ENCODE assay signal across 10 cellular contexts in genomic region chr1:164560504-164560903, GRCh38. TPM values are rescaled to one million over a fixed set of nuclear protein-coding genes. Genes with fewer than 3 reads are reported as not detected.
DNase-seq lines count a peak whose midpoint lies in the region; ATAC-seq and TF ChIP-seq lines count a peak whose summit lies in the region.
"Had no signal": no experiment of that assay in that cellular context is flagged by ENCODE, and none has a peak within 500 bp of the region (broad histone marks: within the 10 kb centered on the region; RNA-seq: fewer than 3 reads in every experiment).

No MANE protein-coding gene starts in this region.

- H3K36me3 Mint-ChIP-seq in activated CD8-positive, alpha-beta T cell treated with anti-CD3 and anti-CD28 coated beads for 36 hours (ENCODE audit: low read depth) = no peaks in the 10 kb centered on the region
- no peaks in the 10 kb centered on the region for H3K36me3 Mint-ChIP-seq in activated CD8-positive, alpha-beta T cell treated with anti-CD3 and anti-CD28 coated beads, Interleukin-2, amount 10 ng/mL, durations not matched to agents 7 days and 5 days (ENCODE audit: low read depth)

- no peaks in the 10 kb centered on the region for H3K9me3 Mint-ChIP-seq in activated CD8-positive, alpha-beta T cell treated with anti-CD3 and anti-CD28 coated beads for 36 hours
- H3K9me3 Mint-ChIP-seq in activated CD8-positive, alpha-beta T cell treated with anti-CD3 and anti-CD28 coated beads, Interleukin-2, amount 10 ng/mL, durations not matched to agents 7 days and 5 days (ENCODE audit: insufficient read depth) = no peaks in the 10 kb centered on the region

- H3K27ac ChIP-seq in colonic mucosa = peak overlapping the region; percentile 85
- peak overlapping the region; percentile 70 for H3K27ac ChIP-seq in mesodermal cell (ENCODE audit: low read depth, low read length, severe bottlenecking)
- no peak overlapping the region for H3K27ac ChIP-seq in thymus (ENCODE audit: low read depth)

- no peak overlapping the region for H3K27ac Mint-ChIP-seq in activated CD8-positive, alpha-beta T cell treated with anti-CD3 and anti-CD28 coated beads for 36 hours
- no peak overlapping the region for H3K27ac Mint-ChIP-seq in activated CD8-positive, alpha-beta T cell treated with anti-CD3 and anti-CD28 coated beads, Interleukin-2, amount 10 ng/mL, durations not matched to agents 7 days and 5 days

- no peak for ATAC-seq in activated CD8-positive, alpha-beta T cell treated with anti-CD3 and anti-CD28 coated beads for 36 hours
- no peak for ATAC-seq in activated CD8-positive, alpha-beta T cell treated with anti-CD3 and anti-CD28 coated beads, Interleukin-2, amount 10 ng/mL, durations not matched to agents 7 days and 5 days
- no peak for ATAC-seq in GM21717 (IDR thresholded peaks at IDR 0.05; ENCODE audit: unreplicated experiment)
- ATAC-seq: Panc1 had no signal

- CTCF ChIA-PET in activated CD8-positive, alpha-beta T cell treated with anti-CD3 and anti-CD28 coated beads for 36 hours (lab: Charles Lee) = no interaction called here
- CTCF ChIA-PET in activated CD8-positive, alpha-beta T cell treated with anti-CD3 and anti-CD28 coated beads, Interleukin-2, amount 10 ng/mL, durations not matched to agents 7 days and 5 days (lab: Charles Lee) = no interaction called here

- H3K27me3 ChIP-seq in colonic mucosa = no peaks in the 10 kb centered on the region
- peaks cover 19% of the 10 kb centered on the region for H3K27me3 ChIP-seq in thymus (ENCODE audit: control insufficient read depth, insufficient read depth)

- H3K4me1 ChIP-seq in colonic mucosa (no peaks in the 10 kb centered on the region), mesodermal cell (ENCODE audit: control insufficient read depth, insufficient read depth, low read length, poor library complexity, severe bottlenecking) (peaks cover 18% of the 10 kb centered on the region), thymus (ENCODE audit: control insufficient read depth, insufficient read depth, low read length) (no peaks in the 10 kb centered on the region)

- peak overlapping the region; percentile 66 for H3K4me3 ChIP-seq in colonic mucosa
- H3K4me3 ChIP-seq in mesodermal cell (ENCODE audit: extremely low read depth, insufficient read depth, low read length, poor library complexity, severe bottlenecking) = peak overlapping the region; percentile 76
- peak overlapping the region; percentile 45 for H3K4me3 ChIP-seq in thymus (ENCODE audit: low read length)

- intact Hi-C loops in activated CD8-positive, alpha-beta T cell treated with anti-CD3 and anti-CD28 coated beads for 36 hours (cut with micrococcal nuclease) = no loop called here
- intact Hi-C loops in colonic mucosa (cut with DNase I) = no loop called here

- POLR2A ChIA-PET in activated CD8-positive, alpha-beta T cell treated with anti-CD3 and anti-CD28 coated beads for 36 hours (lab: Charles Lee) = no interaction called here
- POLR2A ChIA-PET in activated CD8-positive, alpha-beta T cell treated with anti-CD3 and anti-CD28 coated beads, Interleukin-2, amount 10 ng/mL, durations not matched to agents 7 days and 5 days (lab: Charles Lee) = no interaction called here

- H3K9ac ChIP-seq in colonic mucosa (ENCODE audit: low read depth in 2 of 2, low read length in 2 of 2) = peak overlapping the region; percentile 48 to 76

- TF ChIP-seq CTCF in activated CD8-positive, alpha-beta T cell treated with anti-CD3 and anti-CD28 coated beads for 36 hours (IDR thresholded peaks at IDR 0.05) = no peak
- no peak for TF ChIP-seq CTCF in colonic mucosa (IDR thresholded peaks at IDR 0.05)

- no peaks in the 10 kb centered on the region for H3K36me3 ChIP-seq in colonic mucosa
- H3K36me3 ChIP-seq in mesodermal cell (ENCODE audit: control insufficient read depth, insufficient read depth, low read length) = peaks cover 2% of the 10 kb centered on the region
- H3K36me3 ChIP-seq in thymus (ENCODE audit: control insufficient read depth, insufficient read depth) = no peaks in the 10 kb centered on the region

- H3K27me3 Mint-ChIP-seq in activated CD8-positive, alpha-beta T cell treated with anti-CD3 and anti-CD28 coated beads for 36 hours = peaks cover 30% of the 10 kb centered on the region
- H3K27me3 Mint-ChIP-seq in activated CD8-positive, alpha-beta T cell treated with anti-CD3 and anti-CD28 coated beads, Interleukin-2, amount 10 ng/mL, durations not matched to agents 7 days and 5 days (ENCODE audit: low read depth) = peaks cover 24% of the 10 kb centered on the region

- H3K4me1 Mint-ChIP-seq in activated CD8-positive, alpha-beta T cell treated with anti-CD3 and anti-CD28 coated beads for 36 hours (ENCODE audit: low read depth) = peaks cover 10% of the 10 kb centered on the region
- H3K4me1 Mint-ChIP-seq in activated CD8-positive, alpha-beta T cell treated with anti-CD3 and anti-CD28 coated beads, Interleukin-2, amount 10 ng/mL, durations not matched to agents 7 days and 5 days (ENCODE audit: low read depth) = peaks cover 4% of the 10 kb centered on the region

- WGBS in mesodermal cell (ENCODE audit: insufficient coverage in 2 of 2), 2 experiments = 0% methylated on average over 1 to 3 of the region's 3 CpGs
- WGBS in thymus = 10% methylated on average over 3 of the region's 3 CpGs

- peak overlapping the region; percentile 17 for H3K4me3 Mint-ChIP-seq in activated CD8-positive, alpha-beta T cell treated with anti-CD3 and anti-CD28 coated beads for 36 hours
- no peak overlapping the region for H3K4me3 Mint-ChIP-seq in activated CD8-positive, alpha-beta T cell treated with anti-CD3 and anti-CD28 coated beads, Interleukin-2, amount 10 ng/mL, durations not matched to agents 7 days and 5 days

- DNase-seq in activated CD8-positive, alpha-beta T cell treated with anti-CD3 and anti-CD28 coated beads for 36 hours = no peak
- DNase-seq in activated CD8-positive, alpha-beta T cell treated with anti-CD3 and anti-CD28 coated beads, Interleukin-2, amount 10 ng/mL, durations not matched to agents 7 days and 5 days = no peak
- DNase-seq in colonic mucosa = no peak
- no peak for DNase-seq in cerebellum (ENCODE audit: low spot score)
- DNase-seq in SKM-1 (lab: John Stamatoyannopoulos, UW; ENCODE audit: unreplicated experiment) = no peak
- DNase-seq: stimulated activated CD4-positive, alpha-beta T cell treated with anti-CD3 and anti-CD28 coated beads, Interleukin-2, amount 100 ng/mL, for 24 hours had no signal

- no peaks in the 10 kb centered on the region for H3K9me3 ChIP-seq in colonic mucosa
- no peaks in the 10 kb centered on the region for H3K9me3 ChIP-seq in mesodermal cell (ENCODE audit: control insufficient read depth, low read length)
- H3K9me3 ChIP-seq in thymus (ENCODE audit: control insufficient read depth) = no peaks in the 10 kb centered on the region

RNA-seq across cellular contexts. Expression of gene PBX1, which starts 1.5 kb away (rescaled TPM):
- total RNA-seq in activated CD8-positive, alpha-beta T cell treated with anti-CD3 and anti-CD28 coated beads for 36 hours = not detected
- not detected for total RNA-seq in activated CD8-positive, alpha-beta T cell treated with anti-CD3 and anti-CD28 coated beads, Interleukin-2, amount 10 ng/mL, durations not matched to agents 7 days and 5 days
- 10 to 100 TPM; 27.2 to 53.7 TPM for total RNA-seq in colonic mucosa
- 59.3 TPM for polyA plus RNA-seq in mesodermal cell (2013, experiment 1 of 2)
- 56.0 TPM for polyA plus RNA-seq in mesodermal cell (2013, experiment 2 of 2)
- polyA plus RNA-seq in thymus = 12.9 TPM
- total RNA-seq in cerebellum = 107 TPM

Comparison
In these comparisons a context has a peak if more than half of its experiments do, and no peak if none do; other contexts are left out.
1. RNA of gene PBX1, which starts 1.5 kb away (total RNA-seq): 107 TPM in cerebellum (single experiment) and 27.2 to 53.7 TPM in colonic mucosa; not detected in activated CD8-positive, alpha-beta T cell treated with anti-CD3 and anti-CD28 coated beads for 36 hours and not detected in activated CD8-positive, alpha-beta T cell treated with anti-CD3 and anti-CD28 coated beads, Interleukin-2, amount 10 ng/mL, durations not matched to agents 7 days and 5 days; every median in the first group is over 10 times any median in the second.
2. Peak in every context shown above with its lines, with median percentiles within 50 percentile points of each other: H3K4me3 ChIP-seq.